In genomic region chr7:36878288-36878687, GRCh38 we compare ENCODE assay signal across 9 cellular contexts.
"Had no signal": no experiment of that assay in that cellular context is flagged by ENCODE, and none has a peak within 500 bp of the region (broad histone marks: within the 10 kb centered on the region; RNA-seq: fewer than 3 reads in every experiment).

No MANE protein-coding gene starts in this region.

- H3K9me3 Mint-ChIP-seq: IgD-negative memory B cell had no signal

- H3K27ac Mint-ChIP-seq: HFFc6 had no signal

- H3K4me3 Mint-ChIP-seq: HFFc6, IgD-negative memory B cell had no signal

- H3K4me1 ChIP-seq: HAP-1 had no signal

- H3K9me3 ChIP-seq: HAP-1 had no signal

- H3K36me3 ChIP-seq: HAP-1 had no signal

- FAIRE-seq: HepG2 had no signal

- H3K27ac ChIP-seq: GM23248, HL-60 had no signal

- ATAC-seq: HCT116, HepG2 had no signal

- H3K27me3 Mint-ChIP-seq: IgD-negative memory B cell had no signal

- H3K4me3 ChIP-seq: GM23248, HAP-1 had no signal

- DNase-seq: GM23248, GOT3, H7, HFFc6 had no signal
